Comparison of ENCODE assay signal across 26 cellular contexts in genomic region chrX:70554948-70555347, GRCh38.
DNase-seq lines count a peak whose midpoint lies in the region; ATAC-seq, FAIRE-seq and TF ChIP-seq lines count a peak whose summit lies in the region.
"Had no signal": no experiment of that assay in that cellular context is flagged by ENCODE, and none has a peak within 500 bp of the region (broad histone marks: within the 10 kb centered on the region; RNA-seq: fewer than 3 reads in every experiment).

No MANE protein-coding gene starts in this region.

- H3K36me3 Mint-ChIP-seq in progenitor cell of endocrine pancreas (ENCODE audit: insufficient read depth), result peaks cover 3% of the 10 kb centered on the region
- H3K36me3 Mint-ChIP-seq: CD14-positive monocyte; CD8-positive, alpha-beta memory T cell had no signal

- WGBS in A549 (ENCODE audit: missing lambda C conversion rate), result 58% methylated on average over 5 of the region's 5 CpGs
- WGBS in body of pancreas, 2 donors, result 30 to 31% methylated on average over 5 of the region's 5 CpGs
- 38% methylated on average over 5 of the region's 5 CpGs for WGBS in liver

- TF ChIP-seq RAD21 in A549 (conservative IDR thresholded peaks at IDR 0.05 in 1 of 2, IDR thresholded peaks at IDR 0.05 in 1 of 2), result no peak
- no peak for TF ChIP-seq RAD21 in liver (IDR thresholded peaks at IDR 0.05)

- peaks cover 19% of the 10 kb centered on the region for H3K4me1 Mint-ChIP-seq in progenitor cell of endocrine pancreas (ENCODE audit: low read depth)
- H3K4me1 Mint-ChIP-seq: CD14-positive monocyte; CD8-positive, alpha-beta memory T cell; H9 had no signal

- intact Hi-C loops in body of pancreas (cut with DNase I), result loop anchor here (10.0 kb wide), 1 partner anchor 100 kb away; no protein-coding TSS in a partner anchor

- no peak overlapping the region for H3K9ac ChIP-seq in liver (ENCODE audit: low read depth in 1 of 2, low read length in 2 of 2)
- H3K9ac ChIP-seq: BLaER1 treated with 17β-estradiol and CSF1 and Interleukin-3, amounts not matched to agents 10 nM and 100 nM had no signal

- H3K4me3 Mint-ChIP-seq in progenitor cell of endocrine pancreas (ENCODE audit: low read depth), result peak overlapping the region; percentile 63
- H3K4me3 Mint-ChIP-seq: CD14-positive monocyte; CD4-positive, alpha-beta T cell; CD8-positive, alpha-beta memory T cell; H9; HFFc6 had no signal

- peak overlapping the region; percentile 91 for H3K27ac Mint-ChIP-seq in progenitor cell of endocrine pancreas
- H3K27ac Mint-ChIP-seq: CD14-positive monocyte; CD4-positive, alpha-beta T cell; CD8-positive, alpha-beta memory T cell; H9; HFFc6 had no signal

- DNase-seq in A549 (ENCODE audit: low read depth in 1 of 2, low spot score in 1 of 2) (no peak), body of pancreas (no peak), progenitor cell of endocrine pancreas (ENCODE audit: low spot score, unreplicated experiment) (no peak), HTR-8/SVneo (ENCODE audit: insufficient read length, low spot score) (no peak)
- DNase-seq: ACHN; AML-193; BE2C; CD4-positive, alpha-beta T cell; CD8-positive, alpha-beta memory T cell; DMS 273 treated with DMSO at 0.1 percent for 48 hours; DMS79; EL; GDM1; H9; HFFc6 had no signal

- no peak overlapping the region for H3K4me3 ChIP-seq in A549
- H3K4me3 ChIP-seq in body of pancreas, result no peak overlapping the region
- no peak overlapping the region for H3K4me3 ChIP-seq in liver (ENCODE audit: low read depth in 1 of 3, low read length in 3 of 3)
- H3K4me3 ChIP-seq: BLaER1 treated with 17β-estradiol and CSF1 and Interleukin-3, amounts not matched to agents 10 nM and 100 nM; GM12878 had no signal

- CTCF ChIA-PET in A549 (lab: Yijun Ruan, JAX), result interaction anchor here (1.2 to 3.8 kb wide), 4 partner anchors 26 to 110 kb away, joined by 3 to 31 read pairs (median 4); partner anchors contain the start of gene DLG3

- H3K27ac ChIP-seq in A549 (no peak overlapping the region), body of pancreas (no peak overlapping the region), liver (ENCODE audit: low read depth in 1 of 2, low read length in 2 of 2) (no peak overlapping the region)
- H3K27ac ChIP-seq: 22Rv1; BLaER1 treated with 17β-estradiol and CSF1 and Interleukin-3, amounts not matched to agents 10 nM and 100 nM had no signal

- no peaks in the 10 kb centered on the region for H3K9me3 ChIP-seq in A549
- H3K9me3 ChIP-seq in body of pancreas, result no peaks in the 10 kb centered on the region
- H3K9me3 ChIP-seq in liver (ENCODE audit: control insufficient read depth in 4 of 4, low read length in 3 of 4), result peaks cover 0 to 4% (median 1%) of the 10 kb centered on the region in 4 donors
- H3K9me3 ChIP-seq: BE2C had no signal

- ATAC-seq in A549, result no peak
- peak; percentile 36 for ATAC-seq in body of pancreas
- ATAC-seq in GM21367 (IDR thresholded peaks at IDR 0.05; ENCODE audit: unreplicated experiment), result no peak
- no peak for ATAC-seq in GM21576 (IDR thresholded peaks at IDR 0.05; ENCODE audit: unreplicated experiment)
- ATAC-seq: GM12878 had no signal

- H3K27me3 Mint-ChIP-seq in progenitor cell of endocrine pancreas, result no peaks in the 10 kb centered on the region
- H3K27me3 Mint-ChIP-seq: CD4-positive, alpha-beta T cell; CD8-positive, alpha-beta memory T cell had no signal

- TF ChIP-seq CTCF in A549 (IDR thresholded peaks at IDR 0.05) (no peak), body of pancreas (IDR thresholded peaks at IDR 0.05) (no peak), liver (IDR thresholded peaks at IDR 0.05; ENCODE audit: low read depth, low read length, missing input control) (no peak), progenitor cell of endocrine pancreas (IDR thresholded peaks at IDR 0.05; ENCODE audit: unreplicated experiment) (no peak)

- peak; percentile 84 for FAIRE-seq in A549 (lab: Jason Lieb, UNC)
- FAIRE-seq in HTR-8/SVneo (lab: Jason Lieb, UNC), result no peak
- FAIRE-seq: A204.1, D721Med, GM12878, GM19239, H1 had no signal

- H3K27me3 ChIP-seq in body of pancreas (no peaks in the 10 kb centered on the region), liver (ENCODE audit: control insufficient read depth in 4 of 4, insufficient read depth in 4 of 4, low read length in 3 of 4) (no peaks in the 10 kb centered on the region)
- H3K27me3 ChIP-seq: BE2C had no signal

- no peaks in the 10 kb centered on the region for H3K36me3 ChIP-seq in body of pancreas (replicated peaks in 1 of 2; ENCODE audit: insufficient read depth in 1 of 2, low read depth in 2 of 2)
- no peaks in the 10 kb centered on the region for H3K36me3 ChIP-seq in liver (ENCODE audit: control insufficient read depth in 4 of 4, insufficient read depth in 3 of 4, low read depth in 1 of 4, low read length in 3 of 4)
- H3K36me3 ChIP-seq: BE2C; BLaER1 treated with 17β-estradiol and CSF1 and Interleukin-3, amounts not matched to agents 10 nM and 100 nM had no signal

- POLR2A ChIA-PET in A549 (lab: Yijun Ruan, JAX), result no interaction called here

- H3K9me3 Mint-ChIP-seq in progenitor cell of endocrine pancreas (ENCODE audit: low read depth), result peaks cover 16% of the 10 kb centered on the region
- H3K9me3 Mint-ChIP-seq: CD4-positive, alpha-beta T cell; HFFc6 had no signal

- no peak for TF ChIP-seq EP300 in A549 (IDR thresholded peaks at IDR 0.05)

- TF ChIP-seq POLR2A in A549 (IDR thresholded peaks at IDR 0.05; ENCODE audit: low read length) (no peak), body of pancreas (IDR thresholded peaks at IDR 0.05) (no peak)

- H3K4me1 ChIP-seq in A549 (peaks cover 8% of the 10 kb centered on the region; the same call in 2 of the 3 replicates), body of pancreas (peaks cover 17% of the 10 kb centered on the region), liver (ENCODE audit: control insufficient read depth in 4 of 4, insufficient read depth in 4 of 4, low read length in 3 of 4) (peaks cover 0 to 4% (median 0%) of the 10 kb centered on the region in 4 donors)
- H3K4me1 ChIP-seq: BE2C had no signal

- no peak overlapping the region for H3K4me2 ChIP-seq in A549
- H3K4me2 ChIP-seq: BLaER1 treated with 17β-estradiol and CSF1 and Interleukin-3, amounts not matched to agents 10 nM and 100 nM had no signal

TF ChIP-seq in A549, 52 proteins besides CTCF, POLR2A, EP300 and RAD21:
- TF ChIP-seq FOSL2 (IDR thresholded peaks at IDR 0.05) (no peak), FOSL2 (CRISPR knock-in tag; IDR thresholded peaks at IDR 0.05) (no peak), HOXB5 (CRISPR knock-in tag; IDR thresholded peaks at IDR 0.05) (no peak), JUN (IDR thresholded peaks at IDR 0.05) (no peak)

TF ChIP-seq in liver, 16 proteins besides CTCF, POLR2A, EP300 and RAD21:
- TF ChIP-seq YY1 (IDR thresholded peaks at IDR 0.05) (peak; percentile 44), REST (IDR thresholded peaks at IDR 0.05) (no peak), HNF4A (conservative IDR thresholded peaks at IDR 0.05) (peak in 1 of 2 donors; percentile 15)
TF ChIP-seq in liver: peak in this region for 2.
